In the genomic region with DNA sequence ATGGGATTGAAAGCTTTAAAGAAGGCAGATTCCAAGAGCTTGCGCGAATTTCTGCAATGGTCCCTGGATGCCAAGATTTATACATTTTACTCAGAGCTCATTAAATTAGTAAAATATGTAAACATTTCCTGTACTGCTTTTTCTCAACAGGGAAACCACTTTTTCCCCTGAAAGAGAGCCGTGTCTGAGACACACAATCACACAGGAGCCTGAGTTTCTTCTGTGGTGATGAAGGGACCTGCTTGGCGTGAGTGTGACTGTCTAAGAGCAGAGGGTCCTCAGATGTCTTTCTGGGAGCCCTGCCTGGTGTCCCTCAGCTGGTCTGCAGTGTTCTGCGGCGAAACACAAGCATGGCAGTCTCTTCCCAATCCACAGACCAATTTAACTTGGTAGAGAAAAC, we compare ENCODE assay signal across 20 cellular contexts. TPM values are rescaled to one million over a fixed set of nuclear protein-coding genes. Genes with fewer than 3 reads are reported as not detected.
A peak's percentile ranks its signal among the peaks of the same experiment; 100 is the strongest.
DNase-seq lines count a peak whose midpoint lies in the region; ATAC-seq and TF ChIP-seq lines count a peak whose summit lies in the region.
"Had no signal": no experiment of that assay in that cellular context is flagged by ENCODE, and none has a peak within 500 bp of the region (broad histone marks: within the 10 kb centered on the region; RNA-seq: fewer than 3 reads in every experiment).

No MANE protein-coding gene starts in this region.

- H3K27me3 ChIP-seq in CD8-positive, alpha-beta memory T cell (ENCODE audit: insufficient read depth, low read length, poor library complexity, severe bottlenecking) = no peaks in the 10 kb centered on the region
- peaks cover 0 to 15% (median 0%) of the 10 kb centered on the region in 4 donors for H3K27me3 ChIP-seq in esophagus squamous epithelium

- intact Hi-C loops in activated CD4-positive, alpha-beta T cell treated with anti-CD3 and anti-CD28 coated beads, Interleukin-2, amount 10 ng/mL, durations not matched to agents 24 days and 14 days (cut with micrococcal nuclease) = loop anchor here (1.0 kb wide), 1 partner anchor 40 kb away; no protein-coding TSS in a partner anchor
- intact Hi-C loops in activated T-helper 1 cell treated with anti-CD3 and anti-CD28 coated beads, Interleukin-12 subunit alpha, Interleukin-12 subunit beta, Interleukin-2, Interleukin-4 antibody, amounts not matched to agents 30 ng/mL and 10 ng/mL and 1 ng/mL, durations not matched to agents 14 hours and 24 hours and 36 hours (cut with micrococcal nuclease) = no loop called here
- intact Hi-C loops in esophagus squamous epithelium (cut with DNase I) = no loop called here

- no peak overlapping the region for H3K27ac ChIP-seq in CD8-positive, alpha-beta memory T cell (ENCODE audit: low read depth, low read length)
- no peak overlapping the region for H3K27ac ChIP-seq in esophagus squamous epithelium
- H3K27ac ChIP-seq: coronary artery had no signal

- no peak for ATAC-seq in naive B cell (ENCODE audit: low read depth in 2 of 2)
- ATAC-seq: HCT116 had no signal

- H3K27me3 Mint-ChIP-seq in activated CD4-positive, alpha-beta T cell treated with anti-CD3 and anti-CD28 coated beads, Interleukin-2, amount 10 ng/mL, durations not matched to agents 24 days and 14 days = peaks cover 1% of the 10 kb centered on the region
- no peaks in the 10 kb centered on the region for H3K27me3 Mint-ChIP-seq in CD8-positive, alpha-beta memory T cell
- H3K27me3 Mint-ChIP-seq in activated T-helper 1 cell treated with anti-CD3 and anti-CD28 coated beads, Interleukin-12 subunit alpha, Interleukin-12 subunit beta, Interleukin-2, Interleukin-4 antibody, amounts not matched to agents 30 ng/mL and 10 ng/mL and 1 ng/mL, durations not matched to agents 14 hours and 24 hours and 36 hours (ENCODE audit: insufficient read depth) = peaks cover 2% of the 10 kb centered on the region
- H3K27me3 Mint-ChIP-seq in naive B cell = no peaks in the 10 kb centered on the region

- CTCF ChIA-PET in CD8-positive, alpha-beta memory T cell (lab: Charles Lee) = interaction anchor here (1.0 to 6.9 kb wide), 3 partner anchors 14 to 77 kb away, joined by 3 to 38 read pairs (median 7); no protein-coding TSS in a partner anchor

- H3K9me3 Mint-ChIP-seq in activated CD4-positive, alpha-beta T cell treated with anti-CD3 and anti-CD28 coated beads, Interleukin-2, amount 10 ng/mL, durations not matched to agents 24 days and 14 days = peaks cover 6% of the 10 kb centered on the region
- H3K9me3 Mint-ChIP-seq in CD8-positive, alpha-beta memory T cell = peaks cover 0 to 1% (median 0%) of the 10 kb centered on the region in 5 donors
- no peaks in the 10 kb centered on the region for H3K9me3 Mint-ChIP-seq in activated T-helper 1 cell treated with anti-CD3 and anti-CD28 coated beads, Interleukin-12 subunit alpha, Interleukin-12 subunit beta, Interleukin-2, Interleukin-4 antibody, amounts not matched to agents 30 ng/mL and 10 ng/mL and 1 ng/mL, durations not matched to agents 14 hours and 24 hours and 36 hours
- no peaks in the 10 kb centered on the region for H3K9me3 Mint-ChIP-seq in naive B cell

- DNase-seq in activated CD4-positive, alpha-beta T cell treated with anti-CD3 and anti-CD28 coated beads, Interleukin-2, amount 10 ng/mL, durations not matched to agents 24 days and 14 days = peak; percentile 61
- no peak for DNase-seq in activated CD4-positive, alpha-beta T cell treated with anti-CD3 and anti-CD28 coated beads for 48 hours
- no peak for DNase-seq in CD8-positive, alpha-beta memory T cell
- no peak for DNase-seq in activated T-helper 1 cell treated with anti-CD3 and anti-CD28 coated beads, Interleukin-12 subunit alpha, Interleukin-12 subunit beta, Interleukin-2, Interleukin-4 antibody, amounts not matched to agents 30 ng/mL and 10 ng/mL and 1 ng/mL, durations not matched to agents 14 hours and 24 hours and 36 hours (ENCODE audit: low spot score)
- DNase-seq in naive B cell (no peak), NCI-H345 (lab: John Stamatoyannopoulos, UW) (no peak), esophagus squamous epithelium (lab: John Stamatoyannopoulos, UW) (no peak)
- no peak for DNase-seq in stimulated activated CD8-positive, alpha-beta memory T cell treated with anti-CD3 and anti-CD28 coated beads, Interleukin-4, amount 100 ng/mL, for 48 hours
- DNase-seq: BE2C; mammary epithelial cell; NCI-H748 treated with DMSO at 0.1 percent for 48 hours; posterior cingulate gyrus; SIG-M5; stimulated activated CD4-positive, alpha-beta T cell treated with anti-CD3 and anti-CD28 coated beads, Interleukin-2, amount 100 ng/mL, for 24 hours had no signal

- H3K36me3 ChIP-seq in CD8-positive, alpha-beta memory T cell (ENCODE audit: insufficient read depth, low read length) = no peaks in the 10 kb centered on the region
- H3K36me3 ChIP-seq in esophagus squamous epithelium = no peaks in the 10 kb centered on the region
- H3K36me3 ChIP-seq: BE2C had no signal

- POLR2A ChIA-PET in CD8-positive, alpha-beta memory T cell (lab: Charles Lee) = interaction anchor here (1.4 kb wide), 1 partner anchor 50 kb away, joined by 3 read pairs; no protein-coding TSS in a partner anchor

- peak overlapping the region; percentile 94 for H3K27ac Mint-ChIP-seq in activated CD4-positive, alpha-beta T cell treated with anti-CD3 and anti-CD28 coated beads, Interleukin-2, amount 10 ng/mL, durations not matched to agents 24 days and 14 days
- H3K27ac Mint-ChIP-seq in CD8-positive, alpha-beta memory T cell = peak overlapping the region in 7 of 8 donors; percentile 55 to 88 (median 76)
- peak overlapping the region; percentile 72 for H3K27ac Mint-ChIP-seq in activated T-helper 1 cell treated with anti-CD3 and anti-CD28 coated beads, Interleukin-12 subunit alpha, Interleukin-12 subunit beta, Interleukin-2, Interleukin-4 antibody, amounts not matched to agents 30 ng/mL and 10 ng/mL and 1 ng/mL, durations not matched to agents 14 hours and 24 hours and 36 hours
- peak overlapping the region in 5 of 6 donors; percentile 33 to 98 (median 98) for H3K27ac Mint-ChIP-seq in naive B cell
- H3K27ac Mint-ChIP-seq: T-helper 1 cell treated with Interleukin-12 subunit alpha and Interleukin-12 subunit beta and Interleukin-4 antibody, amounts not matched to agents 30 μg/mL and 1 μg/mL, for 36 hours had no signal

- peaks cover 68% of the 10 kb centered on the region for H3K4me1 Mint-ChIP-seq in activated CD4-positive, alpha-beta T cell treated with anti-CD3 and anti-CD28 coated beads, Interleukin-2, amount 10 ng/mL, durations not matched to agents 24 days and 14 days
- H3K4me1 Mint-ChIP-seq in CD8-positive, alpha-beta memory T cell = peaks cover 78 to 96% (median 94%) of the 10 kb centered on the region in 3 donors
- H3K4me1 Mint-ChIP-seq in activated T-helper 1 cell treated with anti-CD3 and anti-CD28 coated beads, Interleukin-12 subunit alpha, Interleukin-12 subunit beta, Interleukin-2, Interleukin-4 antibody, amounts not matched to agents 30 ng/mL and 10 ng/mL and 1 ng/mL, durations not matched to agents 14 hours and 24 hours and 36 hours (ENCODE audit: low read depth) = peaks cover 67% of the 10 kb centered on the region
- peaks cover 65 to 88% (median 77%) of the 10 kb centered on the region in 3 donors for H3K4me1 Mint-ChIP-seq in naive B cell

- H3K4me3 Mint-ChIP-seq in activated CD4-positive, alpha-beta T cell treated with anti-CD3 and anti-CD28 coated beads, Interleukin-2, amount 10 ng/mL, durations not matched to agents 24 days and 14 days = peak overlapping the region; percentile 70
- peak overlapping the region in 6 of 7 donors; percentile 11 to 69 (median 55) for H3K4me3 Mint-ChIP-seq in CD8-positive, alpha-beta memory T cell
- H3K4me3 Mint-ChIP-seq in activated T-helper 1 cell treated with anti-CD3 and anti-CD28 coated beads, Interleukin-12 subunit alpha, Interleukin-12 subunit beta, Interleukin-2, Interleukin-4 antibody, amounts not matched to agents 30 ng/mL and 10 ng/mL and 1 ng/mL, durations not matched to agents 14 hours and 24 hours and 36 hours = no peak overlapping the region
- peak overlapping the region in 5 of 8 donors; percentile 30 to 91 (median 88) for H3K4me3 Mint-ChIP-seq in naive B cell
- H3K4me3 Mint-ChIP-seq: T-helper 1 cell treated with Interleukin-12 subunit alpha and Interleukin-12 subunit beta and Interleukin-4 antibody, amounts not matched to agents 30 μg/mL and 1 μg/mL, for 36 hours had no signal

- H3K9me3 ChIP-seq in CD8-positive, alpha-beta memory T cell (ENCODE audit: low read length) = no peaks in the 10 kb centered on the region
- H3K9me3 ChIP-seq in esophagus squamous epithelium = no peaks in the 10 kb centered on the region
- H3K9me3 ChIP-seq: BE2C had no signal

- WGBS in esophagus squamous epithelium, 2 donors = 67 to 68% methylated on average over 6 of the region's 6 CpGs

- peaks cover 2% of the 10 kb centered on the region for H3K36me3 Mint-ChIP-seq in activated CD4-positive, alpha-beta T cell treated with anti-CD3 and anti-CD28 coated beads, Interleukin-2, amount 10 ng/mL, durations not matched to agents 24 days and 14 days (ENCODE audit: low read depth)
- peaks cover 0 to 1% (median 0%) of the 10 kb centered on the region in 3 donors for H3K36me3 Mint-ChIP-seq in CD8-positive, alpha-beta memory T cell
- peaks cover 8% of the 10 kb centered on the region for H3K36me3 Mint-ChIP-seq in activated T-helper 1 cell treated with anti-CD3 and anti-CD28 coated beads, Interleukin-12 subunit alpha, Interleukin-12 subunit beta, Interleukin-2, Interleukin-4 antibody, amounts not matched to agents 30 ng/mL and 10 ng/mL and 1 ng/mL, durations not matched to agents 14 hours and 24 hours and 36 hours (ENCODE audit: low read depth)
- H3K36me3 Mint-ChIP-seq in naive B cell = no peaks in the 10 kb centered on the region

- TF ChIP-seq POLR2A in esophagus squamous epithelium (IDR thresholded peaks at IDR 0.05) = no peak

- TF ChIP-seq CTCF in esophagus squamous epithelium (IDR thresholded peaks at IDR 0.05) = no peak

- H3K4me3 ChIP-seq in CD8-positive, alpha-beta memory T cell (ENCODE audit: low read length) = no peak overlapping the region
- no peak overlapping the region for H3K4me3 ChIP-seq in esophagus squamous epithelium
- H3K4me3 ChIP-seq: coronary artery had no signal

- H3K4me1 ChIP-seq in CD8-positive, alpha-beta memory T cell (ENCODE audit: insufficient read depth, low read length) = peaks cover 78% of the 10 kb centered on the region
- peaks cover 0 to 5% (median 0%) of the 10 kb centered on the region in 3 donors for H3K4me1 ChIP-seq in esophagus squamous epithelium
- H3K4me1 ChIP-seq: BE2C had no signal

RNA-seq across cellular contexts. Expression of a gene that starts 12.2 kb away (rescaled TPM):
- total RNA-seq in activated CD4-positive, alpha-beta T cell treated with anti-CD3 and anti-CD28 coated beads, Interleukin-2, amount 10 ng/mL, durations not matched to agents 24 days and 14 days = 183 and 187 TPM in 2 replicates
- 100 to 1,000 TPM; 140 to 145 TPM for total RNA-seq in CD8-positive, alpha-beta memory T cell
- polyA plus RNA-seq in CD8-positive, alpha-beta memory T cell = 193 TPM
- total RNA-seq in activated T-helper 1 cell treated with anti-CD3 and anti-CD28 coated beads, Interleukin-12 subunit alpha, Interleukin-12 subunit beta, Interleukin-2, Interleukin-4 antibody, amounts not matched to agents 30 ng/mL and 10 ng/mL and 1 ng/mL, durations not matched to agents 14 hours and 24 hours and 36 hours = 245 and 250 TPM in 2 replicates
- polyA plus RNA-seq in naive B cell (ENCODE audit: low read depth in 6 of 6) = 100 to 1,000 TPM; 259 to 433 (median 379) TPM
- total RNA-seq in esophagus squamous epithelium = 1 to 10 TPM in 3 of 4 donors, under 1 TPM in 1; 0.83 to 3.6 (median 2.4) TPM
- total RNA-seq: A172, endothelial cell of umbilical vein, fibroblast of villous mesenchyme had no signal
- polyA plus RNA-seq: endothelial cell of umbilical vein had no signal

RNA-seq across cellular contexts. Expression of a gene that starts 56.9 kb away (rescaled TPM):
- total RNA-seq in activated CD4-positive, alpha-beta T cell treated with anti-CD3 and anti-CD28 coated beads, Interleukin-2, amount 10 ng/mL, durations not matched to agents 24 days and 14 days = 4.7 and 5.1 TPM in 2 replicates
- total RNA-seq in CD8-positive, alpha-beta memory T cell = 1 to 10 TPM; 4.2 to 4.4 TPM
- polyA plus RNA-seq in CD8-positive, alpha-beta memory T cell = 3.3 TPM
- 3.8 and 4.2 TPM in 2 replicates for total RNA-seq in activated T-helper 1 cell treated with anti-CD3 and anti-CD28 coated beads, Interleukin-12 subunit alpha, Interleukin-12 subunit beta, Interleukin-2, Interleukin-4 antibody, amounts not matched to agents 30 ng/mL and 10 ng/mL and 1 ng/mL, durations not matched to agents 14 hours and 24 hours and 36 hours
- polyA plus RNA-seq in naive B cell (ENCODE audit: low read depth in 6 of 6) = 1 to 10 TPM in 5 of 6 donors, under 1 TPM in 1; 0.14 to 3.4 (median 2.4) TPM
- 10 to 100 TPM in 2 of 4 donors, 1 to 10 TPM in 2; 8.0 to 13.2 (median 11.2) TPM for total RNA-seq in esophagus squamous epithelium

Comparison
In these comparisons a context has a peak if more than half of its experiments do, and no peak if none do; other contexts are left out.
1. RNA of a gene that starts 12.2 kb away (total RNA-seq): 245 to 250 TPM in activated T-helper 1 cell treated with anti-CD3 and anti-CD28 coated beads, Interleukin-12 subunit alpha, Interleukin-12 subunit beta, Interleukin-2, Interleukin-4 antibody, amounts not matched to agents 30 ng/mL and 10 ng/mL and 1 ng/mL, durations not matched to agents 14 hours and 24 hours and 36 hours, 183 to 187 TPM in activated CD4-positive, alpha-beta T cell treated with anti-CD3 and anti-CD28 coated beads, Interleukin-2, amount 10 ng/mL, durations not matched to agents 24 days and 14 days and 140 to 145 TPM in CD8-positive, alpha-beta memory T cell; 0.83 to 3.6 TPM in esophagus squamous epithelium; every median in the first group is over 10 times any median in the second.
2. Peak in every context shown above with its lines, with median percentiles within 50 percentile points of each other: H3K27ac Mint-ChIP-seq.